Comparison of ENCODE assay signal across 28 cellular contexts in the genomic region with DNA sequence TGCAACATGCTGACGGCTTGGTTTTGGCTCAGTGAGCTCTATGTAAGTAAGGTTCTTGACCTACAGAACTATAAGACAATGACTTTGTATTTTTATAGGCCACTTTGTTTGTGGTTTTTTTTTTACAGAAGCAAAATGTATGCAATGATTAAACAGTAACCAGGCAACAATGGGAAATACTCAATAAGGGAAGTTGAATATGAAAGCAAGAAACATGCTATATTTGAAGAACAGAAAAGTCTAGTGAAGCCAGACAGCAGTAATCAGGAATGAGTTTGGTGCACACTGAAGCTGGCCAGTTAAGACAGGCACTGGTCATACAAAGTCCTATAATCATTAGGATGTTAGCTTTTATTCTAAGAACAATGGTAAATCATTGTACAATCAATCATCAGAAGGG.
"Had no signal": no experiment of that assay in that cellular context is flagged by ENCODE, and none has a peak within 500 bp of the region (broad histone marks: within the 10 kb centered on the region; RNA-seq: fewer than 3 reads in every experiment).

No MANE protein-coding gene starts in this region.

- DNase-seq: activated CD4-positive, alpha-beta T cell treated with anti-CD3 and anti-CD28 coated beads for 4 hours; activated CD4-positive, alpha-beta T cell treated with anti-CD3 and anti-CD28 coated beads, Interleukin-2, amount 50 U/mL, for 4 hours; activated CD8-positive, alpha-beta memory T cell treated with anti-CD3 and anti-CD28 coated beads for 24 hours; activated effector memory CD4-positive, alpha-beta T cell treated with Interleukin-2 at 50 U/mL for 16 hours; activated naive CD4-positive, alpha-beta T cell treated with Interleukin-2 at 50 U/mL for 16 hours; adrenal gland; aorta; body of pancreas; cerebellar nuclear complex; colonic mucosa; effector memory CD4-positive, alpha-beta T cell; gastrocnemius medialis; glutamatergic neuron; left lung; lower lobe of right lung; mesendoderm; stimulated activated CD4-positive, alpha-beta T cell treated with anti-CD3 and anti-CD28 coated beads, Interleukin-1b, Interleukin-23, amount 100 ng/mL, for 48 hours; stimulated activated CD4-positive, alpha-beta T cell treated with anti-CD3 and anti-CD28 coated beads, Interleukin-4, amount 100 ng/mL, for 4 hours; stimulated activated CD8-positive, alpha-beta memory T cell treated with anti-CD3 and anti-CD28 coated beads, Interleukin-4, amount 100 ng/mL, for 48 hours; tibial artery; upper lobe of right lung had no signal

- ATAC-seq: body of pancreas; gastrocnemius medialis; left lung; lower lobe of right lung; natural killer cell treated with Interleukin-12 subunit alpha and Interleukin-12 subunit beta and Interleukin-15 and Interleukin-18, amount 100 ng/mL, for 72 hours; stimulated activated memory B cell treated with anti-CD40 and anti-IgM and Interleukin-4, amounts not matched to agents 10 μg/mL and 1 μg/mL and 100 μg/mL, for 72 hours; upper lobe of right lung had no signal

- H3K4me1 ChIP-seq: adrenal gland, body of pancreas, colonic mucosa, gastrocnemius medialis, left lung, lower lobe of right lung, right atrium auricular region, suprapubic skin, tibial artery, upper lobe of right lung had no signal

- H3K4me2 ChIP-seq: smooth muscle cell had no signal

- H3K4me3 ChIP-seq: adrenal gland, body of pancreas, cardiac muscle cell, colonic mucosa, gastrocnemius medialis, left lung, lower lobe of right lung, right atrium auricular region, smooth muscle cell, suprapubic skin, tibial artery, upper lobe of right lung had no signal

- H3K27me3 ChIP-seq: adrenal gland, body of pancreas, cardiac muscle cell, colonic mucosa, gastrocnemius medialis, left lung, right atrium auricular region, suprapubic skin, tibial artery, upper lobe of right lung had no signal

- H3K9me3 ChIP-seq: adrenal gland, body of pancreas, colonic mucosa, gastrocnemius medialis, lower lobe of right lung, right atrium auricular region, suprapubic skin, tibial artery, upper lobe of right lung had no signal

- H3K36me3 ChIP-seq: adrenal gland, cardiac muscle cell, colonic mucosa, gastrocnemius medialis, left lung, lower lobe of right lung, right atrium auricular region, suprapubic skin, tibial artery, upper lobe of right lung had no signal

- H3K27ac ChIP-seq: adrenal gland, body of pancreas, cardiac muscle cell, colonic mucosa, gastrocnemius medialis, left lung, lower lobe of right lung, right atrium auricular region, suprapubic skin, tibial artery, upper lobe of right lung, VCaP had no signal
